1 cellular context compared by ENCODE assay signal in the genomic region with DNA sequence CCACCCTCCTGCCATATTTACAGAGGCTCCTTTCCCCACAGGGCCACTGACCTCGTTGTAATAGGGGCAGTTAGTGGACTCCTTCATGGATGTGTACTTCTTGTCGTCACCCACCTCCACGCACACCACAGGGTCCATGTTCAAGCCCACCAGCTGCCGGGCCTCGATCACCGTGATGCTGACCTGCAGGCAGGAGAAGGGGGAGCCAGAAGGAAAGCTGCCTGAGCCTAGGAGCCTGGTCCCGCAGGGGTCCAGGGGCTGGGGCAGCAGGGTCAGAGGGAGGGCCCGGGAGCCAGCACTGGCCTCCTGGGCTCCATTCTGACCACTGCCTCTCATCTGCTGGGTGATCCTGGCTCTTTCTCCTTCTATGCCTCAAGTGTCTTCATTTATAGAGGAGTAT.
TF ChIP-seq lines count a peak whose summit lies in the region.

No MANE protein-coding gene starts in this region.

TF ChIP-seq in H1, 55 proteins besides CTCF, POLR2A, EP300 and RAD21:
- TF ChIP-seq CBX5 (IDR thresholded peaks at IDR 0.05; ENCODE audit: low read depth, low read length): no peak
- TF ChIP-seq SP2 (IDR thresholded peaks at IDR 0.05; ENCODE audit: low read length): no peak
- TF ChIP-seq POU5F1 (IDR thresholded peaks at IDR 0.05; ENCODE audit: low read depth, low read length): no peak
- TF ChIP-seq RBBP5 (IDR thresholded peaks at IDR 0.05; ENCODE audit: borderline replicate concordance, low read depth, low read length): no peak
- no peak for TF ChIP-seq SIRT6 (IDR thresholded peaks at IDR 0.05; ENCODE audit: low read length)
- TF ChIP-seq KDM5A (IDR thresholded peaks at IDR 0.05; ENCODE audit: low read length): no peak
- TF ChIP-seq EZH2 (IDR thresholded peaks at IDR 0.05; ENCODE audit: low read depth, low read length, severe bottlenecking): no peak
- no peak for TF ChIP-seq TBP (IDR thresholded peaks at IDR 0.05; ENCODE audit: low read depth, low read length)
- no peak for TF ChIP-seq JUN (IDR thresholded peaks at IDR 0.05; ENCODE audit: low read depth, low read length)
- no peak for TF ChIP-seq CHD2 (IDR thresholded peaks at IDR 0.05; ENCODE audit: low read length)
- no peak for TF ChIP-seq CEBPB (IDR thresholded peaks at IDR 0.05; ENCODE audit: low read depth, low read length)
- no peak for TF ChIP-seq KDM1A (IDR thresholded peaks at IDR 0.05; ENCODE audit: borderline replicate concordance, low read length)
- TF ChIP-seq EGR1 (IDR thresholded peaks at IDR 0.05; ENCODE audit: borderline replicate concordance, low read depth, low read length): no peak
- TF ChIP-seq GABPA (IDR thresholded peaks at IDR 0.05; ENCODE audit: borderline replicate concordance, insufficient read depth, low read length): no peak
- no peak for TF ChIP-seq BRCA1 (IDR thresholded peaks at IDR 0.05; ENCODE audit: low read depth, low read length)
- no peak for TF ChIP-seq PHF8 (conservative IDR thresholded peaks at IDR 0.05; ENCODE audit: low read depth, low read length)
